ENCODE assay signal across 23 cellular contexts in genomic region chr17:56083475-56083874, GRCh38.
"Had no signal": no experiment of that assay in that cellular context is flagged by ENCODE, and none has a peak within 500 bp of the region (broad histone marks: within the 10 kb centered on the region; RNA-seq: fewer than 3 reads in every experiment).

No MANE protein-coding gene starts in this region.

- H3K4me3 ChIP-seq: coronary artery, dorsolateral prefrontal cortex had no signal

- H3K36me3 ChIP-seq: brain microvascular endothelial cell had no signal

- ATAC-seq: activated CD4-positive, alpha-beta T cell treated with anti-CD3 and anti-CD28 coated beads for 36 hours; activated CD8-positive, alpha-beta memory T cell treated with anti-CD3 and anti-CD28 coated beads, Interleukin-2, amount 10 ng/mL, durations not matched to agents 7 days and 5 days; activated CD8-positive, alpha-beta T cell treated with anti-CD3 and anti-CD28 coated beads, Interleukin-2, amount 10 ng/mL, durations not matched to agents 7 days and 5 days; esophagus mucosa had no signal

- H3K27me3 ChIP-seq: brain microvascular endothelial cell had no signal

- H3K27ac ChIP-seq: brain microvascular endothelial cell, coronary artery, dorsolateral prefrontal cortex had no signal

- DNase-seq: activated CD4-positive, alpha-beta memory T cell treated with anti-CD3 and anti-CD28 coated beads for 36 hours; activated CD4-positive, alpha-beta T cell treated with anti-CD3 and anti-CD28 coated beads for 36 hours; activated CD4-positive, alpha-beta T cell treated with anti-CD3 and anti-CD28 coated beads, Interleukin-2, amount 10 ng/mL, durations not matched to agents 24 days and 14 days; activated CD4-positive, CD25-positive, alpha-beta regulatory T cell; activated CD4-positive, CD25-positive, alpha-beta regulatory T cell treated with anti-CD3 and anti-CD28 coated beads, Interleukin-2, amount 50 U/mL, for 72 hours; activated CD8-positive, alpha-beta memory T cell treated with anti-CD3 and anti-CD28 coated beads, Interleukin-2, amount 10 ng/mL, durations not matched to agents 7 days and 5 days; activated CD8-positive, alpha-beta memory T cell treated with anti-CD3 and anti-CD28 coated beads, Interleukin-2, amount 50 U/mL, for 4 hours; activated CD8-positive, alpha-beta T cell treated with anti-CD3 and anti-CD28 coated beads, Interleukin-2, amount 10 ng/mL, durations not matched to agents 7 days and 5 days; activated effector memory CD4-positive, alpha-beta T cell treated with anti-CD3 and anti-CD28 coated beads, Interleukin-2, amount 50 U/mL, for 16 hours; activated naive CD4-positive, alpha-beta T cell treated with anti-CD3 and anti-CD28 coated beads for 36 hours; activated naive CD8-positive, alpha-beta T cell treated with anti-CD3 and anti-CD28 coated beads for 36 hours; activated T-cell treated with anti-CD3 and anti-CD28 coated beads, Interleukin-2, amount 50 U/mL, for 1 hour; activated T-cell treated with anti-CD3 and anti-CD28 coated beads, Interleukin-2, amount 50 U/mL, for 48 hours; amniotic stem cell; anterior cingulate cortex; brain microvascular endothelial cell; dorsolateral prefrontal cortex; effector memory CD4-positive, alpha-beta T cell; endodermal cell; foreskin fibroblast; T-helper 2 cell had no signal
